Comparison of ENCODE assay signal across 12 cellular contexts in the genomic region with DNA sequence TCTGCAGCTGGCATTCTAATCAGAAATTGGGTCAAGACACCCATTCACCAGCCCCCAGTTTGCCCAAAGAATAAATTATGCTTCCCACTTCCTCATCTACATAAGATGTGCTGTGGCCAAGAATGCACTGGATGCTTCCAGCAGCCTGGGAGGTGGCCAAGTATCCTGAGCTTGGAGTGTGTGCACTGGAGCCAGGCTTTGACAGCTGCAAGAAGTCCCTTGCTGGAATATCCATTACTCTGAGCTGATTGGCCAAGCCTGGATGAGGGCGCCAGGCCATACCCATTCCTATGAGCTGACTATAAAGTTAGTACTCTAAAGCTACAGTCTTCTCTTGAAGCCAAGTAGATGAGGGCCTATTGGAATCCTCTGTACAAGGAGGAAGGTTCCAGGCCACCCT.
A peak's percentile ranks its signal among the peaks of the same experiment; 100 is the strongest.
DNase-seq lines count a peak whose midpoint lies in the region; ATAC-seq and TF ChIP-seq lines count a peak whose summit lies in the region.
"Had no signal": no experiment of that assay in that cellular context is flagged by ENCODE, and none has a peak within 500 bp of the region (broad histone marks: within the 10 kb centered on the region; RNA-seq: fewer than 3 reads in every experiment).

No MANE protein-coding gene starts in this region.

- WGBS in body of pancreas, 2 donors = 75 to 100% methylated on average over 1 of the region's 1 CpG
- 79% methylated on average over 1 of the region's 1 CpG for WGBS in right cardiac atrium

- ATAC-seq in body of pancreas (peak; percentile 12), right cardiac atrium (peak; percentile 76 to 91)

- TF ChIP-seq POLR2A in body of pancreas (IDR thresholded peaks at IDR 0.05) = no peak

- DNase-seq in EL (peak; percentile 44), body of pancreas (peak in 3 of 4 donors; percentile 13 to 27 (median 25)), right cardiac atrium (peak; percentile 75 to 92 (median 87)), putamen (ENCODE audit: low spot score) (peak; percentile 42), GOT3 (lab: John Stamatoyannopoulos, UW) (no peak), SW480 (ENCODE audit: low spot score) (no peak), KBM-7 (no peak)
- no peak for DNase-seq in effector CD8-positive, alpha-beta T cell (lab: John Stamatoyannopoulos, UW)
- DNase-seq: amniotic stem cell; CD4-positive, CD25-positive, alpha-beta regulatory T cell; NCI-H1092; SHP77 treated with DMSO at 0.1 percent for 48 hours had no signal

- H3K4me3 ChIP-seq in body of pancreas (no peak overlapping the region), right cardiac atrium (ENCODE audit: low read length) (no peak overlapping the region)

- H3K36me3 ChIP-seq in body of pancreas (replicated peaks in 1 of 2; ENCODE audit: insufficient read depth in 1 of 2, low read depth in 2 of 2) = no peaks in the 10 kb centered on the region

- intact Hi-C loops in body of pancreas (cut with DNase I) = no loop called here
- intact Hi-C loops in right cardiac atrium (cut with DNase I) = no loop called here

- no peaks in the 10 kb centered on the region for H3K9me3 ChIP-seq in body of pancreas
- no peaks in the 10 kb centered on the region for H3K9me3 ChIP-seq in right cardiac atrium (ENCODE audit: control insufficient read depth, low read length)

- H3K4me1 ChIP-seq in body of pancreas = no peaks in the 10 kb centered on the region
- H3K4me1 ChIP-seq in right cardiac atrium (ENCODE audit: control insufficient read depth, insufficient read depth, low read length) = no peaks in the 10 kb centered on the region

- no peaks in the 10 kb centered on the region for H3K27me3 ChIP-seq in body of pancreas
- H3K27me3 ChIP-seq in right cardiac atrium (ENCODE audit: control insufficient read depth, insufficient read depth) = no peaks in the 10 kb centered on the region

- in situ Hi-C loops in KBM-7 (cut with MboI; ENCODE audit: low pct_unique_long_range_greater_than_20kb, low sequenced_read_pairs) = no loop called here

- no peak for TF ChIP-seq CTCF in body of pancreas (IDR thresholded peaks at IDR 0.05)

- H3K27ac ChIP-seq in body of pancreas (no peak overlapping the region), right cardiac atrium (ENCODE audit: low read length) (no peak overlapping the region)

Comparison
In these comparisons a context has a peak if more than half of its experiments do, and no peak if none do; other contexts are left out.
1. DNase-seq: peak in EL (single experiment), body of pancreas (3 of 4), right cardiac atrium (3 of 3) and putamen (single experiment); none in GOT3 (single experiment), SW480 (single experiment), KBM-7 (single experiment) and effector CD8-positive, alpha-beta T cell (single experiment).